In the genomic region with DNA sequence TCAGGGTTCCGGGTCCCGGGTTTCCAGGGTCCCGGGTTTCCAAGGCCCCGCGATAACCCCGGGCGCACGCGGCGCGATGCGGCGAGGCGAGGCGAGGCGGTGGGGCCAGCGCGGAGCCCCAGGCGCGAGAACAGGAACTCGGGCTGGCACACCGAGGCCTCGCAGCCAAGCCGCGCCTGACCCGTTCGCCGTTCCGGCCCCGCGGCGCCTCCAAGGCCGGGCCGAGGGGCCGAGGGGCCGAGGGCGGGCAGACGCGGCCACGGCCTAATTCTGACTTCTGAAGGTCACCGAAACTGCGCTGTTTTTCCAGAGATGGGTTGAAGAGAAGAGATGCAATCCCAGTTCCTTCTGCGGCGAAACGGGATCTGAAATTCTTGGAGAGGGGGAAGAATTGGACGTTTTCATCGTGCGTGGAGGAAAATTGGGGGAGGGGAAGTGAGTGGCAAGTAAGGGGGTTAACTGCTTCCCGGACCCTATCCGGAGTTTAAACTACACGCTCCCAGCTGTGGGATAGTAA, we compare ENCODE assay signal across 15 cellular contexts. TPM values are rescaled to one million over a fixed set of nuclear protein-coding genes. Genes with fewer than 3 reads are reported as not detected.
A peak's percentile ranks its signal among the peaks of the same experiment; 100 is the strongest.
DNase-seq lines count a peak whose midpoint lies in the region; ATAC-seq, FAIRE-seq and TF ChIP-seq lines count a peak whose summit lies in the region.
"Had no signal": no experiment of that assay in that cellular context is flagged by ENCODE, and none has a peak within 500 bp of the region (broad histone marks: within the 10 kb centered on the region; RNA-seq: fewer than 3 reads in every experiment).

No MANE protein-coding gene starts in this region.

- no peak for FAIRE-seq in astrocyte (lab: Jason Lieb, UNC)
- FAIRE-seq: HTR-8/SVneo had no signal

- peak overlapping the region; percentile 83 for H3K4me2 ChIP-seq in astrocyte (ENCODE audit: low read length)
- H3K4me2 ChIP-seq in smooth muscle cell = peak overlapping the region; percentile 44

- no peaks in the 10 kb centered on the region for H3K9me3 ChIP-seq in HUES48 (ENCODE audit: control insufficient read depth, insufficient read depth, low read length)
- peaks cover 12% of the 10 kb centered on the region for H3K9me3 ChIP-seq in astrocyte (ENCODE audit: insufficient read depth, low read depth, low read length)
- H3K9me3 ChIP-seq in iPS-15b (ENCODE audit: control insufficient read depth, insufficient read depth, low read length) = no peaks in the 10 kb centered on the region
- no peaks in the 10 kb centered on the region for H3K9me3 ChIP-seq in smooth muscle cell (replicated peaks; ENCODE audit: low read depth)

- H3K36me3 Mint-ChIP-seq in astrocyte (ENCODE audit: low read depth, unreplicated experiment) = peaks cover 2% of the 10 kb centered on the region

- H3K9ac ChIP-seq in HUES48 (ENCODE audit: low read depth, low read length) (no peak overlapping the region), astrocyte (ENCODE audit: low read length) (peak overlapping the region; percentile 68), iPS-15b (ENCODE audit: low read depth, low read length) (no peak overlapping the region), smooth muscle cell (ENCODE audit: low read depth) (no peak overlapping the region)
- H3K9ac ChIP-seq: parathyroid adenoma had no signal

- H3K27ac ChIP-seq in HUES48 (ENCODE audit: low read depth, low read length) (no peak overlapping the region), astrocyte (ENCODE audit: low read depth, low read length) (peak overlapping the region; percentile 24), smooth muscle cell (ENCODE audit: low read depth) (no peak overlapping the region)
- H3K27ac ChIP-seq: parathyroid adenoma had no signal

- H3K4me1 ChIP-seq in HUES48 (ENCODE audit: control insufficient read depth, insufficient read depth, low read length) = peaks cover 25% of the 10 kb centered on the region
- H3K4me1 ChIP-seq in astrocyte (ENCODE audit: insufficient read depth, low read length) = peaks cover 8% of the 10 kb centered on the region
- H3K4me1 ChIP-seq in iPS-15b (ENCODE audit: control insufficient read depth, insufficient read depth, low read length) = no peaks in the 10 kb centered on the region
- H3K4me1 ChIP-seq in smooth muscle cell (ENCODE audit: low read depth) = no peaks in the 10 kb centered on the region
- H3K4me1 ChIP-seq: parathyroid adenoma had no signal

- ATAC-seq in GM19397 (IDR thresholded peaks at IDR 0.05; ENCODE audit: unreplicated experiment) = no peak
- ATAC-seq: left ventricle myocardium superior; stimulated activated naive CD8-positive, alpha-beta T cell treated with anti-CD3 and anti-CD28 coated beads, Interleukin-15, Interleukin-2, amounts not matched to agents 100 U/mL and 50 U/mL, for 24 hours had no signal

- WGBS in smooth muscle cell (ENCODE audit: low lambda C conversion rate) = 49% methylated on average over 44 of the region's 51 CpGs

- H3K36me3 ChIP-seq in HUES48 (ENCODE audit: control insufficient read depth, insufficient read depth, low read length) (no peaks in the 10 kb centered on the region), astrocyte (ENCODE audit: insufficient read depth, low read length) (no peaks in the 10 kb centered on the region), iPS-15b (ENCODE audit: control insufficient read depth, insufficient read depth, low read length) (no peaks in the 10 kb centered on the region), smooth muscle cell (ENCODE audit: low read depth) (no peaks in the 10 kb centered on the region)

- peaks cover 15% of the 10 kb centered on the region for H3K9me3 Mint-ChIP-seq in astrocyte (ENCODE audit: unreplicated experiment)

- peaks cover 25% of the 10 kb centered on the region for H3K79me2 ChIP-seq in astrocyte (ENCODE audit: insufficient read depth, low read length)
- no peaks in the 10 kb centered on the region for H3K79me2 ChIP-seq in smooth muscle cell (ENCODE audit: low read depth)
- H3K79me2 ChIP-seq: parathyroid adenoma had no signal

- TF ChIP-seq CTCF in astrocyte (IDR thresholded peaks at IDR 0.05; ENCODE audit: insufficient read depth, low read depth, low read length) (no peak), smooth muscle cell (IDR thresholded peaks at IDR 0.05; ENCODE audit: borderline replicate concordance, insufficient read depth, poor library complexity, severe bottlenecking) (no peak)

- no peaks in the 10 kb centered on the region for H3F3A ChIP-seq in smooth muscle cell (ENCODE audit: low read depth)

- peak overlapping the region; percentile 68 for H3K4me3 Mint-ChIP-seq in astrocyte (ENCODE audit: unreplicated experiment)
- H3K4me3 Mint-ChIP-seq: activated T-helper 1 cell treated with anti-CD3 and anti-CD28 coated beads, Interleukin-12 subunit alpha, Interleukin-12 subunit beta, Interleukin-2, Interleukin-4 antibody, amounts not matched to agents 30 ng/mL and 10 ng/mL and 1 ng/mL, durations not matched to agents 14 hours and 24 hours and 36 hours had no signal

- peaks cover 91% of the 10 kb centered on the region for H3K27me3 Mint-ChIP-seq in astrocyte (ENCODE audit: low read depth, unreplicated experiment)

- DNase-seq in astrocyte (ENCODE audit: low read depth) (no peak), smooth muscle cell (lab: John Stamatoyannopoulos, UW; ENCODE audit: unreplicated experiment) (no peak), anterior cingulate cortex (lab: John Stamatoyannopoulos, UW) (no peak), NCI-H748 (lab: John Stamatoyannopoulos, UW; ENCODE audit: unreplicated experiment) (no peak)
- DNase-seq: caudate nucleus; left ventricle myocardium superior; NCI-H1436; NCI-H774; stimulated activated naive CD8-positive, alpha-beta T cell treated with anti-CD3 and anti-CD28 coated beads, Interleukin-15, Interleukin-2, amounts not matched to agents 100 U/mL and 50 U/mL, for 24 hours had no signal

- H3K4me1 Mint-ChIP-seq in astrocyte (ENCODE audit: low read depth, unreplicated experiment) = peaks cover 3% of the 10 kb centered on the region

- peak overlapping the region; percentile 46 for H3K4me3 ChIP-seq in HUES48 (ENCODE audit: low read depth, low read length)
- peak overlapping the region; percentile 45 for H3K4me3 ChIP-seq in astrocyte (ENCODE audit: insufficient read depth, low read depth, low read length)
- peak overlapping the region; percentile 14 for H3K4me3 ChIP-seq in iPS-15b (ENCODE audit: low read depth, low read length)
- H3K4me3 ChIP-seq in smooth muscle cell = peak overlapping the region; percentile 31

- H4K20me1 ChIP-seq in astrocyte (ENCODE audit: insufficient read depth, low read length) = no peaks in the 10 kb centered on the region
- H4K20me1 ChIP-seq in smooth muscle cell (ENCODE audit: low read depth) = no peaks in the 10 kb centered on the region

- peaks cover 100% of the 10 kb centered on the region for H3K27me3 ChIP-seq in HUES48 (ENCODE audit: control insufficient read depth, insufficient read depth, low read length)
- H3K27me3 ChIP-seq in astrocyte (ENCODE audit: insufficient read depth, low read length) = peaks cover 93% of the 10 kb centered on the region
- H3K27me3 ChIP-seq in iPS-15b (ENCODE audit: control insufficient read depth, insufficient read depth, low read length) = peaks cover 100% of the 10 kb centered on the region
- H3K27me3 ChIP-seq in smooth muscle cell (ENCODE audit: low read depth) = peaks cover 100% of the 10 kb centered on the region

- peak overlapping the region; percentile 42 for H2AFZ ChIP-seq in astrocyte (ENCODE audit: low read depth, low read length)
- H2AFZ ChIP-seq in smooth muscle cell (ENCODE audit: low read depth) = no peak overlapping the region
- H2AFZ ChIP-seq: parathyroid adenoma had no signal

- no peak overlapping the region for H3K27ac Mint-ChIP-seq in astrocyte (ENCODE audit: unreplicated experiment)
- H3K27ac Mint-ChIP-seq: activated T-helper 1 cell treated with anti-CD3 and anti-CD28 coated beads, Interleukin-12 subunit alpha, Interleukin-12 subunit beta, Interleukin-2, Interleukin-4 antibody, amounts not matched to agents 30 ng/mL and 10 ng/mL and 1 ng/mL, durations not matched to agents 14 hours and 24 hours and 36 hours had no signal

RNA-seq across cellular contexts. Expression of a gene that starts 8.3 kb away (rescaled TPM):
- 0.07 and 0.10 TPM in 2 replicates for total RNA-seq in astrocyte
- total RNA-seq in smooth muscle cell = 3.5 and 7.4 TPM in 2 replicates
- polyA plus RNA-seq in smooth muscle cell = 2.1 and 2.7 TPM in 2 replicates
- total RNA-seq: activated T-helper 1 cell treated with anti-CD3 and anti-CD28 coated beads, Interleukin-12 subunit alpha, Interleukin-12 subunit beta, Interleukin-2, Interleukin-4 antibody, amounts not matched to agents 30 ng/mL and 10 ng/mL and 1 ng/mL, durations not matched to agents 14 hours and 24 hours and 36 hours had no signal
